ENCODE assay signal across 8 cellular contexts in genomic region chr15:62940755-62941361, GRCh38.
DNase-seq lines count a peak whose midpoint lies in the region; ATAC-seq and TF ChIP-seq lines count a peak whose summit lies in the region.

No MANE protein-coding gene starts in this region.

- no peaks in the 10 kb centered on the region for H3K27me3 ChIP-seq in AG04450 (ENCODE audit: control insufficient read depth, insufficient read depth, low read length)
- H3K27me3 ChIP-seq in brain microvascular endothelial cell (replicated peaks) = no peaks in the 10 kb centered on the region

- peak overlapping the region; percentile 89 for H3K27ac ChIP-seq in AG04450 (ENCODE audit: low read depth, low read length)
- peak overlapping the region; percentile 99 for H3K27ac ChIP-seq in brain microvascular endothelial cell

- DNase-seq in AG04450 (ENCODE audit: low read depth, low spot score) (peak; percentile 80), HK-2 (ENCODE audit: unreplicated experiment) (peak; percentile 61), brain microvascular endothelial cell (peak; percentile 99), kidney glomerular epithelial cell (lab: John Stamatoyannopoulos, UW) (peak; percentile 97), stromal cell of bone marrow (ENCODE audit: low read depth) (peak; percentile 96)

- POLR2A ChIA-PET in AG04450 (lab: Yijun Ruan, JAX) = interaction anchor here (0.5 to 2.0 kb wide), 7 partner anchors 9 to 1138 kb away, joined by 3 to 9 read pairs (median 3); partner anchors contain the start of gene TPM1

- no peaks in the 10 kb centered on the region for H3K9me3 ChIP-seq in AG04450 (ENCODE audit: control insufficient read depth, insufficient read depth, low read length)

- H3K4me3 ChIP-seq in AG04450 (ENCODE audit: low read depth, low read length) = no peak overlapping the region
- H3K4me3 ChIP-seq in brain microvascular endothelial cell (ENCODE audit: low read depth, low read length) = no peak overlapping the region

- ATAC-seq in GM21515 (IDR thresholded peaks at IDR 0.05; ENCODE audit: unreplicated experiment) (no peak), HG02588 (IDR thresholded peaks at IDR 0.05; ENCODE audit: unreplicated experiment) (no peak), GM18867 (IDR thresholded peaks at IDR 0.05; ENCODE audit: unreplicated experiment) (no peak)

- H3K36me3 ChIP-seq in brain microvascular endothelial cell (replicated peaks) = no peaks in the 10 kb centered on the region

- TF ChIP-seq CTCF in AG04450 (IDR thresholded peaks at IDR 0.05; ENCODE audit: low read depth, low read length) = no peak
- no peak for TF ChIP-seq CTCF in brain microvascular endothelial cell (IDR thresholded peaks at IDR 0.05; ENCODE audit: low read depth, low read length, missing control alignments)

- CTCF ChIA-PET in AG04450 (lab: Charles Lee) = interaction anchor here (1.3 kb wide), 1 partner anchor 199 kb away, joined by 4 read pairs; no protein-coding TSS in a partner anchor

- in situ Hi-C loops in brain microvascular endothelial cell (cut with HindIII; ENCODE audit: low pct_ligation_motif_present, low sequenced_read_pairs) = no loop called here
